ENCODE assay signal across 11 cellular contexts in genomic region chr7:70681111-70681846, GRCh38.
DNase-seq lines count a peak whose midpoint lies in the region; ATAC-seq and TF ChIP-seq lines count a peak whose summit lies in the region.
"Had no signal": no experiment of that assay in that cellular context is flagged by ENCODE, and none has a peak within 500 bp of the region (broad histone marks: within the 10 kb centered on the region; RNA-seq: fewer than 3 reads in every experiment).

No MANE protein-coding gene starts in this region.

- no peak for ATAC-seq in GM18505 (IDR thresholded peaks at IDR 0.05; ENCODE audit: unreplicated experiment)
- ATAC-seq in GM18873 (IDR thresholded peaks at IDR 0.05; ENCODE audit: low FRiP score, unreplicated experiment): no peak
- no peak for ATAC-seq in aorta (ENCODE audit: low FRiP score)

- no peaks in the 10 kb centered on the region for H3K27me3 ChIP-seq in BLaER1
- H3K27me3 ChIP-seq in GM06990 (replicated peaks; ENCODE audit: control insufficient read depth, insufficient read depth, low read length): no peaks in the 10 kb centered on the region
- H3K27me3 ChIP-seq in OCI-LY1 (ENCODE audit: insufficient read depth, low read length): no peaks in the 10 kb centered on the region
- H3K27me3 ChIP-seq in iPS-20b (ENCODE audit: insufficient read depth, low read length): peaks cover 95% of the 10 kb centered on the region
- H3K27me3 ChIP-seq in aorta (ENCODE audit: control insufficient read depth in 1 of 2, insufficient read depth in 2 of 2, low read length in 1 of 2): no peaks in the 10 kb centered on the region
- H3K27me3 ChIP-seq: brain microvascular endothelial cell had no signal

- H4K20me1 ChIP-seq in BLaER1: no peaks in the 10 kb centered on the region
- H4K20me1 ChIP-seq in OCI-LY1 (ENCODE audit: insufficient read depth, low read length): no peaks in the 10 kb centered on the region

- TF ChIP-seq CTCF in GM06990 (IDR thresholded peaks at IDR 0.05; ENCODE audit: insufficient read depth, low read length, poor library complexity, severe bottlenecking) (no peak), OCI-LY1 (IDR thresholded peaks at IDR 0.05; ENCODE audit: low read length) (no peak)

- peak overlapping the region; percentile 63 for H3K4me2 ChIP-seq in BLaER1
- H3K4me2 ChIP-seq in OCI-LY1 (ENCODE audit: low read length): peak overlapping the region; percentile 65

- DNase-seq in GM06990 (ENCODE audit: extremely low read depth, insufficient read length) (no peak), NCI-H146 (lab: John Stamatoyannopoulos, UW) (no peak), aorta (no peak)
- DNase-seq: brain microvascular endothelial cell, Calu3, T1000 had no signal

- H3K9ac ChIP-seq in BLaER1: no peak overlapping the region
- H3K9ac ChIP-seq in OCI-LY1 (ENCODE audit: low read length): peak overlapping the region; percentile 29; the same call in 1 of the 2 replicates
- no peak overlapping the region for H3K9ac ChIP-seq in iPS-20b (ENCODE audit: low read depth, low read length)

- H3K36me3 ChIP-seq in BLaER1 (peaks cover 5% of the 10 kb centered on the region; the same call in 1 of the 2 replicates), GM06990 (ENCODE audit: control insufficient read depth, insufficient read depth, low read length) (no peaks in the 10 kb centered on the region), OCI-LY1 (ENCODE audit: insufficient read depth, low read length) (no peaks in the 10 kb centered on the region), iPS-20b (ENCODE audit: insufficient read depth, low read depth, low read length) (no peaks in the 10 kb centered on the region), aorta (ENCODE audit: control insufficient read depth in 1 of 2, insufficient read depth in 2 of 2, low read length in 1 of 2) (no peaks in the 10 kb centered on the region)
- H3K36me3 ChIP-seq: brain microvascular endothelial cell had no signal

- H3K9me3 ChIP-seq in BLaER1 (no peaks in the 10 kb centered on the region), OCI-LY1 (ENCODE audit: low read length) (no peaks in the 10 kb centered on the region), iPS-20b (ENCODE audit: insufficient read depth, low read depth, low read length) (no peaks in the 10 kb centered on the region), aorta (ENCODE audit: control insufficient read depth, low read length) (no peaks in the 10 kb centered on the region)

- H3K4me3 ChIP-seq in BLaER1 (no peak overlapping the region), GM06990 (replicated peaks; ENCODE audit: low read depth, low read length) (peak overlapping the region; percentile 28), OCI-LY1 (ENCODE audit: low read depth, low read length, poor library complexity, severe bottlenecking) (peak overlapping the region; percentile 39), iPS-20b (ENCODE audit: low read length) (peak overlapping the region; percentile 33; the same call in 1 of the 2 replicates), aorta (ENCODE audit: low read length in 2 of 2) (no peak overlapping the region)

- intact Hi-C loops in aorta (cut with DNase I): no loop called here

- no peak for TF ChIP-seq POLR2A in GM18505 (IDR thresholded peaks at IDR 0.05; ENCODE audit: borderline replicate concordance, extremely low read depth, insufficient read depth, insufficient read length)

- H3F3A ChIP-seq in OCI-LY1 (ENCODE audit: insufficient read depth, low read length): no peaks in the 10 kb centered on the region

- WGBS in aorta, 2 donors: 92 to 97% methylated on average over 15 of the region's 15 CpGs

- no peak overlapping the region for H2AFZ ChIP-seq in OCI-LY1 (ENCODE audit: low read length)

- peak overlapping the region; percentile 14; the same call in 1 of the 2 replicates for H3K27ac ChIP-seq in BLaER1
- H3K27ac ChIP-seq in OCI-LY1 (ENCODE audit: low read depth, low read length, poor library complexity, severe bottlenecking): no peak overlapping the region
- no peak overlapping the region for H3K27ac ChIP-seq in iPS-20b (ENCODE audit: low read length)
- H3K27ac ChIP-seq in aorta (ENCODE audit: low read depth in 1 of 2, low read length in 2 of 2): no peak overlapping the region
- H3K27ac ChIP-seq: brain microvascular endothelial cell had no signal

- no peaks in the 10 kb centered on the region for H3K79me2 ChIP-seq in OCI-LY1 (ENCODE audit: insufficient read depth, low read length)

- H3K4me1 ChIP-seq in BLaER1 (peaks cover 26% of the 10 kb centered on the region), OCI-LY1 (ENCODE audit: insufficient read depth, low read length, severe bottlenecking) (peaks cover 16% of the 10 kb centered on the region), iPS-20b (ENCODE audit: insufficient read depth, low read length) (peaks cover 17% of the 10 kb centered on the region; the same call in 1 of the 2 replicates), aorta (ENCODE audit: control insufficient read depth in 1 of 2, insufficient read depth in 2 of 2, low read length in 2 of 2) (no peaks in the 10 kb centered on the region)

- no peaks in the 10 kb centered on the region for H3K9me2 ChIP-seq in OCI-LY1 (ENCODE audit: low read depth, low read length)

Comparison
In these comparisons a context has a peak if more than half of its experiments do, and no peak if none do; other contexts are left out.
1. H3K4me3 ChIP-seq: peak in GM06990 (single experiment), OCI-LY1 (single experiment) and iPS-20b (single experiment); none in BLaER1 (single experiment) and aorta (0 of 2).